In the genomic region with DNA sequence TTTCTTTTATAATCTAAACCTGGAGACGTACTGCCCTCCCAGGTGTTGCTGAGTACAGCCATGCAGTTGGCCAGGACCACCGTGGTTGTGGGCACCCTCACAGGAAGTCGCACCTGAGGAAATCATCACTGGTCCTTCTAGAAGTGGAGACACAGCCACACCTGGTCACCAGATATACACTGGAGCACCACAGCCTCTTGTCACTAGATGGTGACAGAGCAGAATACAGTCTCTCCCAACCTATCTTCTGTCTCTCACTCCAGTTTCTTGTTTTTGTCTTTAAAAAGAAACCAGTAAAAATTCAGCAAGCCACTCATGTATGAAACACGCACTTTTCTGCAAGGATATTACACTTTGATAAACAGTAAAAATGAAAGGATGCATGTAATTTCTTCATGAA, we compare ENCODE assay signal across 15 cellular contexts. TPM values are rescaled to one million over a fixed set of nuclear protein-coding genes. Genes with fewer than 3 reads are reported as not detected.
DNase-seq lines count a peak whose midpoint lies in the region; ATAC-seq, FAIRE-seq and TF ChIP-seq lines count a peak whose summit lies in the region.
"Had no signal": no experiment of that assay in that cellular context is flagged by ENCODE, and none has a peak within 500 bp of the region (broad histone marks: within the 10 kb centered on the region; RNA-seq: fewer than 3 reads in every experiment).

No MANE protein-coding gene starts in this region.

- no peaks in the 10 kb centered on the region for H3K27me3 Mint-ChIP-seq in type B pancreatic cell
- H3K27me3 Mint-ChIP-seq in activated T-helper 1 cell treated with anti-CD3 and anti-CD28 coated beads, Interleukin-12 subunit alpha, Interleukin-12 subunit beta, Interleukin-2, Interleukin-4 antibody, amounts not matched to agents 30 ng/mL and 10 ng/mL and 1 ng/mL, durations not matched to agents 14 hours and 24 hours and 36 hours (ENCODE audit: insufficient read depth): peaks cover 9% of the 10 kb centered on the region
- H3K27me3 Mint-ChIP-seq: activated naive CD8-positive, alpha-beta T cell had no signal

- no peak for FAIRE-seq in GM12878 (lab: Jason Lieb, UNC)
- FAIRE-seq: D721Med had no signal

- no peak overlapping the region for H3K4me2 ChIP-seq in GM12878 (ENCODE audit: control insufficient read depth, insufficient read depth)

- TF ChIP-seq EP300 in GM12878 (IDR thresholded peaks at IDR 0.05; ENCODE audit: borderline replicate concordance in 1 of 2, control insufficient read depth in 1 of 2, low read depth in 2 of 2, low read length in 2 of 2): no peak

- H3K4me3 Mint-ChIP-seq in type B pancreatic cell: peak overlapping the region; percentile 22
- no peak overlapping the region for H3K4me3 Mint-ChIP-seq in activated T-helper 1 cell treated with anti-CD3 and anti-CD28 coated beads, Interleukin-12 subunit alpha, Interleukin-12 subunit beta, Interleukin-2, Interleukin-4 antibody, amounts not matched to agents 30 ng/mL and 10 ng/mL and 1 ng/mL, durations not matched to agents 14 hours and 24 hours and 36 hours
- H3K4me3 Mint-ChIP-seq: activated naive CD8-positive, alpha-beta T cell had no signal

- intact Hi-C loops in GM12878 (cut with micrococcal nuclease; ENCODE audit: unreplicated experiment): no loop called here
- intact Hi-C loops in activated T-helper 1 cell treated with anti-CD3 and anti-CD28 coated beads, Interleukin-12 subunit alpha, Interleukin-12 subunit beta, Interleukin-2, Interleukin-4 antibody, amounts not matched to agents 30 ng/mL and 10 ng/mL and 1 ng/mL, durations not matched to agents 14 hours and 24 hours and 36 hours (cut with micrococcal nuclease): no loop called here

- no peaks in the 10 kb centered on the region for H4K20me1 ChIP-seq in GM12878 (ENCODE audit: control insufficient read depth, insufficient read depth)

- H3K9ac ChIP-seq in GM12878 (ENCODE audit: control insufficient read depth, insufficient read depth, low read length): no peak overlapping the region

- no peak overlapping the region for H2AFZ ChIP-seq in GM12878 (ENCODE audit: control insufficient read depth, low read depth, low read length)

- no peaks in the 10 kb centered on the region for H3K4me1 ChIP-seq in GM12878 (ENCODE audit: control insufficient read depth, insufficient read depth, low read length)
- H3K4me1 ChIP-seq: psoas muscle had no signal

- H3K79me2 ChIP-seq in GM12878 (ENCODE audit: control insufficient read depth, insufficient read depth, low read length): no peaks in the 10 kb centered on the region

- DNase-seq in NCI-H2196 treated with DMSO at 0.1 percent for 48 hours (lab: John Stamatoyannopoulos, UW; ENCODE audit: unreplicated experiment): peak; percentile 17
- DNase-seq in NCI-H2196 (lab: John Stamatoyannopoulos, UW; ENCODE audit: unreplicated experiment): no peak
- peak; percentile 43 for DNase-seq in NCI-H146 treated with DMSO at 0.1 percent for 48 hours (lab: John Stamatoyannopoulos, UW; ENCODE audit: unreplicated experiment)
- DNase-seq in GM12878 (ENCODE audit: low read depth, low spot score): no peak
- DNase-seq in type B pancreatic cell (ENCODE audit: extremely low spot score, unreplicated experiment): no peak
- DNase-seq in activated naive CD4-positive, alpha-beta T cell (lab: John Stamatoyannopoulos, UW): no peak
- DNase-seq in activated T-helper 1 cell treated with anti-CD3 and anti-CD28 coated beads, Interleukin-12 subunit alpha, Interleukin-12 subunit beta, Interleukin-2, Interleukin-4 antibody, amounts not matched to agents 30 ng/mL and 10 ng/mL and 1 ng/mL, durations not matched to agents 14 hours and 24 hours and 36 hours (ENCODE audit: low spot score): no peak
- DNase-seq: NCI-H1105 treated with DMSO at 0.1 percent for 48 hours, psoas muscle had no signal

- BruUV-seq in GM12878 (replicated peaks; lab: Mats Ljungman, UMichigan): no TSS peak

- WGBS in GM12878 (ENCODE audit: insufficient coverage, insufficient replicate concordance, low lambda C conversion rate, missing lambda C conversion rate): 40% methylated on average over 4 of the region's 4 CpGs

- ATAC-seq in GM12878 (peak; percentile 75), HG03354 (IDR thresholded peaks at IDR 0.05; ENCODE audit: poor library complexity, severe bottlenecking, unreplicated experiment) (no peak)
- ATAC-seq: psoas muscle had no signal

- H3K9me3 Mint-ChIP-seq in type B pancreatic cell: peaks cover 18% of the 10 kb centered on the region
- no peaks in the 10 kb centered on the region for H3K9me3 Mint-ChIP-seq in activated T-helper 1 cell treated with anti-CD3 and anti-CD28 coated beads, Interleukin-12 subunit alpha, Interleukin-12 subunit beta, Interleukin-2, Interleukin-4 antibody, amounts not matched to agents 30 ng/mL and 10 ng/mL and 1 ng/mL, durations not matched to agents 14 hours and 24 hours and 36 hours

- H3K4me3 ChIP-seq in GM12878: no peak overlapping the region
- H3K4me3 ChIP-seq: psoas muscle had no signal

- in situ Hi-C loops in GM12878 (cut with MboI): no loop called here

- CTCF ChIA-PET in GM12878 (lab: Yijun Ruan, JAX): no interaction called here

- TF ChIP-seq RAD21 in GM12878 (IDR thresholded peaks at IDR 0.05; ENCODE audit: insufficient read depth, low read depth, low read length): no peak

- RAD21 ChIA-PET in GM12878 (lab: Charles Lee; ENCODE audit: unreplicated experiment): no interaction called here

- no peaks in the 10 kb centered on the region for H3K9me3 ChIP-seq in GM12878 (replicated peaks; ENCODE audit: control insufficient read depth, insufficient read depth, low read length)
- H3K9me3 ChIP-seq: psoas muscle had no signal

- no peaks in the 10 kb centered on the region for H3K36me3 ChIP-seq in GM12878 (ENCODE audit: control insufficient read depth in 2 of 2, insufficient read depth in 2 of 2, low read length in 1 of 2)

- H3K36me3 Mint-ChIP-seq in type B pancreatic cell: peaks cover 7% of the 10 kb centered on the region
- no peaks in the 10 kb centered on the region for H3K36me3 Mint-ChIP-seq in activated T-helper 1 cell treated with anti-CD3 and anti-CD28 coated beads, Interleukin-12 subunit alpha, Interleukin-12 subunit beta, Interleukin-2, Interleukin-4 antibody, amounts not matched to agents 30 ng/mL and 10 ng/mL and 1 ng/mL, durations not matched to agents 14 hours and 24 hours and 36 hours (ENCODE audit: low read depth)

- no peaks in the 10 kb centered on the region for H3K27me3 ChIP-seq in GM12878 (replicated peaks in 1 of 2; ENCODE audit: control insufficient read depth in 2 of 2, insufficient read depth in 2 of 2, low read length in 1 of 2)

- TF ChIP-seq POLR2A in GM12878 (IDR thresholded peaks at IDR 0.05; ENCODE audit: low read depth, low read length): no peak

- peaks cover 6% of the 10 kb centered on the region for H3K4me1 Mint-ChIP-seq in type B pancreatic cell (ENCODE audit: unreplicated experiment)
- H3K4me1 Mint-ChIP-seq in activated T-helper 1 cell treated with anti-CD3 and anti-CD28 coated beads, Interleukin-12 subunit alpha, Interleukin-12 subunit beta, Interleukin-2, Interleukin-4 antibody, amounts not matched to agents 30 ng/mL and 10 ng/mL and 1 ng/mL, durations not matched to agents 14 hours and 24 hours and 36 hours (ENCODE audit: low read depth): no peaks in the 10 kb centered on the region

- TF ChIP-seq CTCF in GM12878 (IDR thresholded peaks at IDR 0.05 in 2 of 3, conservative IDR thresholded peaks at IDR 0.05 in 1 of 3; ENCODE audit: control insufficient read depth in 2 of 3, extremely low read depth in 1 of 3, insufficient read depth in 1 of 3, low read depth in 3 of 3, low read length in 3 of 3) (peak; percentile 8 to 32 (median 13); a peak in 1 of 6 replicates), type B pancreatic cell (conservative IDR thresholded peaks at IDR 0.05) (no peak)

- POLR2A ChIA-PET in GM12878 (lab: Charles Lee): no interaction called here

- no peak overlapping the region for H3K27ac ChIP-seq in GM12878 (ENCODE audit: control insufficient read depth, insufficient read depth)
- H3K27ac ChIP-seq: psoas muscle had no signal

- H3K27ac Mint-ChIP-seq in type B pancreatic cell: no peak overlapping the region
- H3K27ac Mint-ChIP-seq in activated T-helper 1 cell treated with anti-CD3 and anti-CD28 coated beads, Interleukin-12 subunit alpha, Interleukin-12 subunit beta, Interleukin-2, Interleukin-4 antibody, amounts not matched to agents 30 ng/mL and 10 ng/mL and 1 ng/mL, durations not matched to agents 14 hours and 24 hours and 36 hours: no peak overlapping the region
- H3K27ac Mint-ChIP-seq: activated naive CD8-positive, alpha-beta T cell had no signal

- SMC1A ChIA-PET in GM12878 (lab: Charles Lee; ENCODE audit: uncharacterized antibody, unreplicated experiment): no interaction called here

TF ChIP-seq in GM12878, 131 proteins besides CTCF, POLR2A, EP300 and RAD21:
- TF ChIP-seq NRF1 (conservative IDR thresholded peaks at IDR 0.05; ENCODE audit: low read depth, low read length) (no peak), SMC3 (IDR thresholded peaks at IDR 0.05; ENCODE audit: borderline replicate concordance, low read length) (peak; percentile 16; the same call in 1 of the 2 replicates)

RNA-seq across cellular contexts. Expression of a gene that starts 43.1 kb away (rescaled TPM):
- total RNA-seq in GM12878 (2013; cell fraction: nucleolus; rRNA removed): not detected in 2 replicates
- total RNA-seq in GM12878 (2014; rRNA removed): not detected in 2 replicates
- not detected in 2 replicates for total RNA-seq in GM12878 (2014; rRNA removed; fragmentation: Illumina TruSeq; extraction: Trizol)
- not detected in 2 replicates for total RNA-seq in GM12878 (2021)
- not detected for polyA plus RNA-seq in GM12878 (2011; ENCODE audit: low read depth)
- polyA plus RNA-seq in GM12878 (2011; rRNA removed): not detected in 2 replicates
- not detected in 2 replicates for polyA plus RNA-seq in GM12878 (2011; cell fraction: cytosol; rRNA removed)
- polyA plus RNA-seq in GM12878 (2011; cell fraction: nucleus; rRNA removed): not detected in 2 replicates
- polyA plus RNA-seq in GM12878 (2012): not detected in 2 replicates
- polyA plus RNA-seq in GM12878 (2014; fragmentation: Illumina TruSeq; extraction: Trizol): not detected in 2 replicates
- polyA plus RNA-seq in GM12878 (2014; fragmentation: Nextera tagmentation; extraction: Ambion mirVana): not detected
- polyA plus RNA-seq in GM12878 (2014; rRNA removed): not detected in 2 replicates
- not detected for polyA plus RNA-seq in GM12878 (2016; fragmentation: Nextera tagmentation; extraction: Ambion mirVana)
- not detected in 2 replicates for polyA minus RNA-seq in GM12878 (2011; rRNA and poly(A)+ RNA removed)
- polyA minus RNA-seq in GM12878 (2011; cell fraction: cytosol; rRNA and poly(A)+ RNA removed): not detected in 2 replicates
- polyA minus RNA-seq in GM12878 (2011; cell fraction: nucleus; rRNA and poly(A)+ RNA removed): not detected in 2 replicates
- not detected in 2 replicates for total RNA-seq in type B pancreatic cell (ENCODE audit: low replicate concordance)
- total RNA-seq in activated T-helper 1 cell treated with anti-CD3 and anti-CD28 coated beads, Interleukin-12 subunit alpha, Interleukin-12 subunit beta, Interleukin-2, Interleukin-4 antibody, amounts not matched to agents 30 ng/mL and 10 ng/mL and 1 ng/mL, durations not matched to agents 14 hours and 24 hours and 36 hours: not detected in 2 replicates
- total RNA-seq: glomerular endothelial cell, kidney epithelial cell, psoas muscle had no signal
- polyA plus RNA-seq: AG04450, psoas muscle had no signal

Comparison
In these comparisons a context has a peak if more than half of its experiments do, and no peak if none do; other contexts are left out.
1. DNase-seq: peak in NCI-H2196 treated with DMSO at 0.1 percent for 48 hours (single experiment) and NCI-H146 treated with DMSO at 0.1 percent for 48 hours (single experiment); none in NCI-H2196 (single experiment), GM12878 (single experiment), type B pancreatic cell (single experiment), activated naive CD4-positive, alpha-beta T cell (0 of 4) and activated T-helper 1 cell treated with anti-CD3 and anti-CD28 coated beads, Interleukin-12 subunit alpha, Interleukin-12 subunit beta, Interleukin-2, Interleukin-4 antibody, amounts not matched to agents 30 ng/mL and 10 ng/mL and 1 ng/mL, durations not matched to agents 14 hours and 24 hours and 36 hours (single experiment).